9 cellular contexts compared by ENCODE assay signal in the genomic region with DNA sequence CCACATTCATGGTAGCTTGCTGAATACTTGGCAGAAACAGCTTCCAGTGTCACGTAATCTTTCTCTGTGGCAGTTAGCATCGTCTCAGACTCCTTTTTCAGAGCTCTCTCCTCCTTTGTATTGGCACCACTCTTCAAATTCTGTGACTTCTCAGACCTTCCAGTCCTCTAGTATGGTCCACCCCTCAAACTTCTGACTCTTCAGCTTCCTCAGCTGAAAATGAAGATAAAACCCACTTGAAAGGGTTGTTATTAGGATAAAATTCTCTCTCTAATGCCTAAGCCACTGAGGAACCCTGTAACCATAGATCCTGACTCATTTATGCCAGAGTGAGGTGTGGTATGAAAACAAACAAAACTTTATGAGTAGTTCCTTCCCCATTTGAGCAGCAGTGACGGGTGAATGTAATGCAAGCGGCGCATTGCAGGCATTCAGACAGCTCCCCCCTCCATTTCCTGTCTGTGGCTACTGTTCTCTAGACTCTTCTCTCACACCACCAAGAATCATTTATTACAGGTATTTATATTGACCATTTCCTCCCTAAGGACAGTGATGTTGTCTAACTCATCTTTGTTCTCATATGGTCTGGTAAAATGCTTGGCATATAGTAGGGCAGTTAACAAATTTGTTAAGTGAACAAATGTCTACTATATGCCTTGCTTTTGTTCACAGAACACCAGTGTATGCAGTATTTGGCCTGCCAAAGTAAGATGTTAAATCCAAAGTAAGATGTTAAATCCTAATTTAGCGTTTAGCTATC. TPM values are rescaled to one million over a fixed set of nuclear protein-coding genes. Genes with fewer than 3 reads are reported as not detected.
DNase-seq lines count a peak whose midpoint lies in the region; ATAC-seq, FAIRE-seq and TF ChIP-seq lines count a peak whose summit lies in the region.
"Had no signal": no experiment of that assay in that cellular context is flagged by ENCODE, and none has a peak within 500 bp of the region (broad histone marks: within the 10 kb centered on the region; RNA-seq: fewer than 3 reads in every experiment).

No MANE protein-coding gene starts in this region.

- no peak overlapping the region for H3K27ac Mint-ChIP-seq in activated T-helper 17 cell treated with anti-CD3 and anti-CD28 coated beads, Interleukin-2, amount 50 U/mL, for 72 hours
- H3K27ac Mint-ChIP-seq in glutamatergic neuron (ENCODE audit: unreplicated experiment) = no peak overlapping the region

- peaks cover 4% of the 10 kb centered on the region for H3K4me1 Mint-ChIP-seq in activated T-helper 17 cell treated with anti-CD3 and anti-CD28 coated beads, Interleukin-2, amount 50 U/mL, for 72 hours
- peaks cover 15% of the 10 kb centered on the region for H3K4me1 Mint-ChIP-seq in glutamatergic neuron (ENCODE audit: low read depth, unreplicated experiment)

- H3K27ac ChIP-seq in Peyer's patch (peak overlapping the region in 3 of 4 donors; percentile 26 to 66 (median 50)), heart right ventricle (peak overlapping the region in 2 of 10 donors; percentile 35 to 69), small intestine (ENCODE audit: low read depth in 1 of 2, low read length in 1 of 2) (peak overlapping the region in 1 of 2 donors; percentile 65)
- H3K27ac ChIP-seq: 22Rv1 had no signal

- no peaks in the 10 kb centered on the region for H3K36me3 Mint-ChIP-seq in activated T-helper 17 cell treated with anti-CD3 and anti-CD28 coated beads, Interleukin-2, amount 50 U/mL, for 72 hours (ENCODE audit: low read depth)
- H3K36me3 Mint-ChIP-seq in glutamatergic neuron (ENCODE audit: unreplicated experiment) = no peaks in the 10 kb centered on the region

- H3K27me3 ChIP-seq in Peyer's patch (no peaks in the 10 kb centered on the region), heart right ventricle (no peaks in the 10 kb centered on the region), small intestine (ENCODE audit: control insufficient read depth in 2 of 2, insufficient read depth in 2 of 2, low read length in 2 of 2) (no peaks in the 10 kb centered on the region)

- H3K4me1 ChIP-seq in Peyer's patch (peaks cover 0 to 21% (median 3%) of the 10 kb centered on the region in 4 donors), heart right ventricle (peaks cover 0 to 64% (median 48%) of the 10 kb centered on the region in 9 donors), small intestine (ENCODE audit: control insufficient read depth in 2 of 2, insufficient read depth in 1 of 2, low read depth in 1 of 2, low read length in 1 of 2) (peaks cover 2 to 5% of the 10 kb centered on the region in 2 donors)

- WGBS in heart right ventricle, 2 donors = 41 to 58% methylated on average over 6 of the region's 6 CpGs
- WGBS in small intestine, 3 donors = 38 to 62% (median 49%) methylated on average over 6 of the region's 6 CpGs

- no peak for TF ChIP-seq POLR2A in Peyer's patch (IDR thresholded peaks at IDR 0.05)

- no peak overlapping the region for H3K4me3 Mint-ChIP-seq in activated T-helper 17 cell treated with anti-CD3 and anti-CD28 coated beads, Interleukin-2, amount 50 U/mL, for 72 hours
- H3K4me3 Mint-ChIP-seq in glutamatergic neuron (ENCODE audit: unreplicated experiment) = no peak overlapping the region

- no peaks in the 10 kb centered on the region for H3K27me3 Mint-ChIP-seq in activated T-helper 17 cell treated with anti-CD3 and anti-CD28 coated beads, Interleukin-2, amount 50 U/mL, for 72 hours
- H3K27me3 Mint-ChIP-seq in glutamatergic neuron (ENCODE audit: unreplicated experiment) = peaks cover 1% of the 10 kb centered on the region

- H3K9me3 ChIP-seq in Peyer's patch = no peaks in the 10 kb centered on the region
- H3K9me3 ChIP-seq in heart right ventricle = no peaks in the 10 kb centered on the region
- no peaks in the 10 kb centered on the region for H3K9me3 ChIP-seq in small intestine (ENCODE audit: control insufficient read depth, low read depth)

- no peaks in the 10 kb centered on the region for H3K36me3 ChIP-seq in Peyer's patch
- H3K36me3 ChIP-seq in heart right ventricle = no peaks in the 10 kb centered on the region
- no peaks in the 10 kb centered on the region for H3K36me3 ChIP-seq in small intestine (ENCODE audit: control insufficient read depth in 2 of 2, insufficient read depth in 2 of 2, low read length in 2 of 2)

- TF ChIP-seq CTCF in Peyer's patch (IDR thresholded peaks at IDR 0.05) = no peak
- no peak for TF ChIP-seq CTCF in heart right ventricle (IDR thresholded peaks at IDR 0.05)
- no peak for TF ChIP-seq CTCF in glutamatergic neuron (IDR thresholded peaks at IDR 0.05; ENCODE audit: partially characterized antibody, unreplicated experiment)

- no peak for FAIRE-seq in small intestine (lab: Jason Lieb, UNC)

- H3K4me3 ChIP-seq in Peyer's patch = no peak overlapping the region
- no peak overlapping the region for H3K4me3 ChIP-seq in heart right ventricle
- no peak overlapping the region for H3K4me3 ChIP-seq in small intestine (ENCODE audit: low read depth in 1 of 2, low read length in 2 of 2)

- H3K9me3 Mint-ChIP-seq in activated T-helper 17 cell treated with anti-CD3 and anti-CD28 coated beads, Interleukin-2, amount 50 U/mL, for 72 hours = no peaks in the 10 kb centered on the region
- no peaks in the 10 kb centered on the region for H3K9me3 Mint-ChIP-seq in glutamatergic neuron (ENCODE audit: unreplicated experiment)

- DNase-seq in DMS53 (lab: John Stamatoyannopoulos, UW) = peak; percentile 59
- DNase-seq in DMS53 treated with DMSO at 0.1 percent for 48 hours (lab: John Stamatoyannopoulos, UW; ENCODE audit: unreplicated experiment) = no peak
- DNase-seq in Peyer's patch = peak in 2 of 3 donors; percentile 71 to 84
- peak in 1 of 2 donors; percentile 14 for DNase-seq in heart right ventricle
- peak; percentile 63 for DNase-seq in small intestine
- DNase-seq in glutamatergic neuron = no peak

- ATAC-seq in HG03060 (IDR thresholded peaks at IDR 0.05; ENCODE audit: low read depth, unreplicated experiment) = peak; percentile 94
- peak; percentile 98 for ATAC-seq in activated T-helper 17 cell treated with anti-CD3 and anti-CD28 coated beads, Interleukin-2, amount 50 U/mL, for 72 hours (replicated peaks)
- ATAC-seq in heart right ventricle = peak in 7 of 8 donors; percentile 35 to 73 (median 54)

- intact Hi-C loops in heart right ventricle (cut with DNase I) = loop anchor here in 1 of 10 donors (5.0 kb wide), 1 partner anchor 35 kb away; a partner anchor contains a TSS

RNA-seq across cellular contexts. Expression of a gene that starts 35.3 kb away (rescaled TPM):
- 10 to 100 TPM; 30.5 to 87.6 (median 70.7) TPM for total RNA-seq in Peyer's patch
- 10 to 100 TPM; 27.9 to 69.3 TPM for total RNA-seq in activated T-helper 17 cell treated with anti-CD3 and anti-CD28 coated beads, Interleukin-2, amount 50 U/mL, for 72 hours
- 10 to 100 TPM; 35.7 to 61.2 (median 42.5) TPM for total RNA-seq in heart right ventricle
- 10 to 100 TPM in 1 of 2 donors, 1 to 10 TPM in 1; 8.1 to 19.2 TPM for polyA plus RNA-seq in heart right ventricle
- polyA plus RNA-seq in small intestine = 10 to 100 TPM; 18.4 to 48.1 (median 24.6) TPM
- total RNA-seq in glutamatergic neuron (ENCODE audit: unreplicated experiment) = 65.3 TPM

Comparison
In these comparisons a context has a peak if more than half of its experiments do, and no peak if none do; other contexts are left out.
1. DNase-seq: peak in DMS53 (single experiment), Peyer's patch (2 of 3) and small intestine (single experiment); none in DMS53 treated with DMSO at 0.1 percent for 48 hours (single experiment) and glutamatergic neuron (single experiment).
2. Peak in every context shown above with its lines, with median percentiles within 50 percentile points of each other: ATAC-seq.